1 cellular context compared by ENCODE assay signal in the genomic region with DNA sequence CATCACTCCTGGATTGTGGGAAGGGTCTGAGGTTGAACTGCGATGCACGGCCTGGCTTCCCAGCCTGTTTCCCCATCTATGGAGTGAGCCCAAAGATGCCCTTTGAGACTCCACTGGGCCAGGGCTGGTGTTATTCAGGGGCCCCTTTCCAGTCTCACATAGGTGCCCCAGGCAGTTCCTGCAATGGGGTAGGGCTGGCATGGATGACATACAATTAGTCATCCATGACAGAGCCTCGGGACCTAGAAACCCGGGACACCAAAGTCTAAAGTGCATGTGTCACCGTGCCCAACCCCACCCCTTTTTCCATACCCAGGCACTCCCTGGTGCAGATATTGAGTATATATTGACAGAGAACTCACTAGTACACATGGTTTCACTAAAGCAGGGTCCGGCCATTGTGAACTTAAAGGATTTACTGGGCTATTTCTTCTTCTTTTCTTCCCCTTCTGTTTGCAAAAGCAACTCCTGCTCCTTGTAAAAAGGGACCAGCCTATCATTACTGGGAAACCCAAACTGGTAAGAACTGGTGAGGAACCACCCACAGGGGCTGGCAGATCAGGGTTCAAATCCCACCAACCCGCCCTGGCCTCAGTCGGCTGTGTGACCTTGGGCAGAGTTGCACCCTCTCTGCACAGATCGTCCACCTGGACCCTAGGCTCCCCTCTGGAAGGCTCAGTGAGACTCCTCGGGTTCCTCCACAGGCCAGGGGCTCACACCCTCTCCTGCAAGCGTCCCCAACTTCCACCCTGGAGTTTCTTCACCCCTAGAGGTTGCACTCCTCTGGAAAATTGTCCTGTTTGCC.
TF ChIP-seq lines count a peak whose summit lies in the region.

No MANE protein-coding gene starts in this region.

TF ChIP-seq in HepG2, 621 proteins besides CTCF, POLR2A, EP300 and RAD21 (continued from another document and continues in another):
- TF ChIP-seq, protein P1, sequence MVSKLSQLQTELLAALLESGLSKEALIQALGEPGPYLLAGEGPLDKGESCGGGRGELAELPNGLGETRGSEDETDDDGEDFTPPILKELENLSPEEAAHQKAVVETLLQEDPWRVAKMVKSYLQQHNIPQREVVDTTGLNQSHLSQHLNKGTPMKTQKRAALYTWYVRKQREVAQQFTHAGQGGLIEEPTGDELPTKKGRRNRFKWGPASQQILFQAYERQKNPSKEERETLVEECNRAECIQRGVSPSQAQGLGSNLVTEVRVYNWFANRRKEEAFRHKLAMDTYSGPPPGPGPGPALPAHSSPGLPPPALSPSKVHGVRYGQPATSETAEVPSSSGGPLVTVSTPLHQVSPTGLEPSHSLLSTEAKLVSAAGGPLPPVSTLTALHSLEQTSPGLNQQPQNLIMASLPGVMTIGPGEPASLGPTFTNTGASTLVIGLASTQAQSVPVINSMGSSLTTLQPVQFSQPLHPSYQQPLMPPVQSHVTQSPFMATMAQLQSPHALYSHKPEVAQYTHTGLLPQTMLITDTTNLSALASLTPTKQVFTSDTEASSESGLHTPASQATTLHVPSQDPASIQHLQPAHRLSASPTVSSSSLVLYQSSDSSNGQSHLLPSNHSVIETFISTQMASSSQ (IDR thresholded peaks at IDR 0.05; ENCODE audit: low read depth) = no peak
- TF ChIP-seq, protein P1 (CRISPR knock-in tag; IDR thresholded peaks at IDR 0.05; ENCODE audit: borderline replicate concordance) = peak; percentile 40; the same call in 1 of the 2 replicates
- TF ChIP-seq ZNF350 (CRISPR knock-in tag; IDR thresholded peaks at IDR 0.05; ENCODE audit: borderline replicate concordance, low read depth) (peak; percentile 13; the same call in 1 of the 2 replicates), SPEN (CRISPR knock-in tag; IDR thresholded peaks at IDR 0.05; ENCODE audit: low read depth) (peak; percentile 56), ARID2 (CRISPR knock-in tag; IDR thresholded peaks at IDR 0.05; ENCODE audit: borderline replicate concordance) (no peak), ZNF44 (CRISPR knock-in tag; IDR thresholded peaks at IDR 0.05) (no peak), ZNF34 (CRISPR knock-in tag; IDR thresholded peaks at IDR 0.05; ENCODE audit: borderline replicate concordance) (0 out of 2 replicates have a peak, but pooled peaks have one; percentile 37), RXRA (CRISPR knock-in tag; IDR thresholded peaks at IDR 0.05) (peak; percentile 19; the same call in 1 of the 2 replicates), ZNF430 (CRISPR knock-in tag; IDR thresholded peaks at IDR 0.05) (0 out of 2 replicates have a peak, but pooled peaks have one; percentile 35), EHMT2 (IDR thresholded peaks at IDR 0.05; ENCODE audit: borderline replicate concordance, low read depth, low read length) (no peak), SOX13 (IDR thresholded peaks at IDR 0.05) (no peak; the same call in 1 of the 2 replicates), SOX13 (CRISPR knock-in tag; conservative IDR thresholded peaks at IDR 0.05 in 1 of 2, IDR thresholded peaks at IDR 0.05 in 1 of 2) (peak in 1 of 2 experiments; percentile 51; a peak in 2 of 4 replicates), ZMYM3 (CRISPR knock-in tag; IDR thresholded peaks at IDR 0.05) (peak; percentile 51), HOXA5 (CRISPR knock-in tag; IDR thresholded peaks at IDR 0.05) (peak; percentile 83; the same call in 1 of the 2 replicates), RCOR2 (CRISPR knock-in tag; IDR thresholded peaks at IDR 0.05) (no peak), MEIS2 (CRISPR knock-in tag; IDR thresholded peaks at IDR 0.05) (peak; percentile 88), PHF20 (CRISPR knock-in tag; IDR thresholded peaks at IDR 0.05) (no peak), THYN1 (CRISPR knock-in tag; IDR thresholded peaks at IDR 0.05; ENCODE audit: borderline replicate concordance, low read depth) (no peak), SRSF1 (optimal IDR thresholded peaks at IDR 0.05; ENCODE audit: low read depth, low read length) (no peak), ZNF563 (CRISPR knock-in tag; IDR thresholded peaks at IDR 0.05) (no peak), ZNF891 (CRISPR knock-in tag; IDR thresholded peaks at IDR 0.05) (no peak), RORA (CRISPR knock-in tag; IDR thresholded peaks at IDR 0.05) (no peak), ZNF280B (CRISPR knock-in tag; IDR thresholded peaks at IDR 0.05; ENCODE audit: borderline replicate concordance) (no peak), NRL (CRISPR knock-in tag; IDR thresholded peaks at IDR 0.05; ENCODE audit: borderline replicate concordance) (no peak), RELA (CRISPR knock-in tag; IDR thresholded peaks at IDR 0.05) (no peak), NR2F6 (IDR thresholded peaks at IDR 0.05) (0 out of 2 replicates have a peak, but pooled peaks have one; percentile 17), NR2F6 (CRISPR knock-in tag; IDR thresholded peaks at IDR 0.05) (peak; percentile 36), NCOR1 (IDR thresholded peaks at IDR 0.05; ENCODE audit: borderline replicate concordance, low read length) (peak; percentile 76; the same call in 1 of the 2 replicates), PAX8 (CRISPR knock-in tag; IDR thresholded peaks at IDR 0.05; ENCODE audit: borderline replicate concordance) (no peak), ZBTB7B (CRISPR knock-in tag; IDR thresholded peaks at IDR 0.05) (0 out of 2 replicates have a peak, but pooled peaks have one; percentile 31), SOX5 (CRISPR knock-in tag; IDR thresholded peaks at IDR 0.05; ENCODE audit: borderline replicate concordance) (no peak; the same call in 1 of the 2 replicates), ZNF550 (CRISPR knock-in tag; IDR thresholded peaks at IDR 0.05; ENCODE audit: borderline replicate concordance) (no peak)
- TF ChIP-seq, protein P2, sequence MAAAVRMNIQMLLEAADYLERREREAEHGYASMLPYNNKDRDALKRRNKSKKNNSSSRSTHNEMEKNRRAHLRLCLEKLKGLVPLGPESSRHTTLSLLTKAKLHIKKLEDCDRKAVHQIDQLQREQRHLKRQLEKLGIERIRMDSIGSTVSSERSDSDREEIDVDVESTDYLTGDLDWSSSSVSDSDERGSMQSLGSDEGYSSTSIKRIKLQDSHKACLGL (CRISPR knock-in tag; IDR thresholded peaks at IDR 0.05) = no peak
- TF ChIP-seq, protein P3, sequence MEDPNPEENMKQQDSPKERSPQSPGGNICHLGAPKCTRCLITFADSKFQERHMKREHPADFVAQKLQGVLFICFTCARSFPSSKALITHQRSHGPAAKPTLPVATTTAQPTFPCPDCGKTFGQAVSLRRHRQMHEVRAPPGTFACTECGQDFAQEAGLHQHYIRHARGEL (CRISPR knock-in tag; IDR thresholded peaks at IDR 0.05) = no peak
- TF ChIP-seq, protein P4, sequence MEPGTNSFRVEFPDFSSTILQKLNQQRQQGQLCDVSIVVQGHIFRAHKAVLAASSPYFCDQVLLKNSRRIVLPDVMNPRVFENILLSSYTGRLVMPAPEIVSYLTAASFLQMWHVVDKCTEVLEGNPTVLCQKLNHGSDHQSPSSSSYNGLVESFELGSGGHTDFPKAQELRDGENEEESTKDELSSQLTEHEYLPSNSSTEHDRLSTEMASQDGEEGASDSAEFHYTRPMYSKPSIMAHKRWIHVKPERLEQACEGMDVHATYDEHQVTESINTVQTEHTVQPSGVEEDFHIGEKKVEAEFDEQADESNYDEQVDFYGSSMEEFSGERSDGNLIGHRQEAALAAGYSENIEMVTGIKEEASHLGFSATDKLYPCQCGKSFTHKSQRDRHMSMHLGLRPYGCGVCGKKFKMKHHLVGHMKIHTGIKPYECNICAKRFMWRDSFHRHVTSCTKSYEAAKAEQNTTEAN (CRISPR knock-in tag; conservative IDR thresholded peaks at IDR 0.05) = peak; percentile 87
- TF ChIP-seq, protein P5, sequence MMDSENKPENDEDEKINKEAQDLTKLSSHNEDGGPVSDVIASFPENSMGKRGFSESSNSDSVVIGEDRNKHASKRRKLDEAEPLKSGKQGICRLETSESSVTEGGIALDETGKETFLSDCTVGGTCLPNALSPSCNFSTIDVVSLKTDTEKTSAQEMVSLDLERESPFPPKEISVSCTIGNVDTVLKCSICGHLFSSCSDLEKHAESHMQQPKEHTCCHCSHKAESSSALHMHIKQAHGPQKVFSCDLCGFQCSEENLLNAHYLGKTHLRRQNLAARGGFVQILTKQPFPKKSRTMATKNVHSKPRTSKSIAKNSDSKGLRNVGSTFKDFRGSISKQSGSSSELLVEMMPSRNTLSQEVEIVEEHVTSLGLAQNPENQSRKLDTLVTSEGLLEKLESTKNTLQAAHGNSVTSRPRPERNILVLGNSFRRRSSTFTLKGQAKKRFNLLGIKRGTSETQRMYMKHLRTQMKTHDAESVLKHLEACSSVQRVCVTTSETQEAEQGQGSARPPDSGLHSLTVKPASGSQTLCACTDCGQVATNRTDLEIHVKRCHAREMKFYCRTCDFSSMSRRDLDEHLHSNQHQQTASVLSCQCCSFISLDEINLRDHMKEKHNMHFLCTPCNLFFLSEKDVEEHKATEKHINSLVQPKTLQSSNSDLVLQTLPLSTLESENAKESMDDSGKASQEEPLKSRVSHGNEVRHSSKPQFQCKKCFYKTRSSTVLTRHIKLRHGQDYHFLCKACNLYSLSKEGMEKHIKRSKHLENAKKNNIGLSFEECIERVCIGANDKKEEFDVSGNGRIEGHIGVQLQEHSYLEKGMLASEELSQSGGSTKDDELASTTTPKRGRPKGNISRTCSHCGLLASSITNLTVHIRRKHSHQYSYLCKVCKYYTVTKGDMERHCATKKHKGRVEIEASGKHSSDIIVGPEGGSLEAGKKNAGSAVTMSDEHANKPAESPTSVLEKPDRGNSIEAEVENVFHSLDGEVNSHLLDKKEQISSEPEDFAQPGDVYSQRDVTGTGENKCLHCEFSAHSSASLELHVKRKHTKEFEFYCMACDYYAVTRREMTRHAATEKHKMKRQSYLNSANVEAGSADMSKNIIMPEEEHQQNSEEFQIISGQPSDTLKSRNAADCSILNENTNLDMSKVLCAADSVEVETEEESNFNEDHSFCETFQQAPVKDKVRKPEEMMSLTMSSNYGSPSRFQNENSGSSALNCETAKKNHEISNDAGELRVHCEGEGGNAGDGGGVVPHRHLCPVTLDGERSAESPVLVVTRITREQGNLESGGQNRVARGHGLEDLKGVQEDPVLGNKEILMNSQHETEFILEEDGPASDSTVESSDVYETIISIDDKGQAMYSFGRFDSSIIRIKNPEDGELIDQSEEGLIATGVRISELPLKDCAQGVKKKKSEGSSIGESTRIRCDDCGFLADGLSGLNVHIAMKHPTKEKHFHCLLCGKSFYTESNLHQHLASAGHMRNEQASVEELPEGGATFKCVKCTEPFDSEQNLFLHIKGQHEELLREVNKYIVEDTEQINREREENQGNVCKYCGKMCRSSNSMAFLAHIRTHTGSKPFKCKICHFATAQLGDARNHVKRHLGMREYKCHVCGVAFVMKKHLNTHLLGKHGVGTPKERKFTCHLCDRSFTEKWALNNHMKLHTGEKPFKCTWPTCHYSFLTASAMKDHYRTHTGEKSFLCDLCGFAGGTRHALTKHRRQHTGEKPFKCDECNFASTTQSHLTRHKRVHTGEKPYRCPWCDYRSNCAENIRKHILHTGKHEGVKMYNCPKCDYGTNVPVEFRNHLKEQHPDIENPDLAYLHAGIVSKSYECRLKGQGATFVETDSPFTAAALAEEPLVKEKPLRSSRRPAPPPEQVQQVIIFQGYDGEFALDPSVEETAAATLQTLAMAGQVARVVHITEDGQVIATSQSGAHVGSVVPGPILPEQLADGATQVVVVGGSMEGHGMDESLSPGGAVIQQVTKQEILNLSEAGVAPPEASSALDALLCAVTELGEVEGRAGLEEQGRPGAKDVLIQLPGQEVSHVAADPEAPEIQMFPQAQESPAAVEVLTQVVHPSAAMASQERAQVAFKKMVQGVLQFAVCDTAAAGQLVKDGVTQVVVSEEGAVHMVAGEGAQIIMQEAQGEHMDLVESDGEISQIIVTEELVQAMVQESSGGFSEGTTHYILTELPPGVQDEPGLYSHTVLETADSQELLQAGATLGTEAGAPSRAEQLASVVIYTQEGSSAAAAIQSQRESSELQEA (CRISPR knock-in tag; IDR thresholded peaks at IDR 0.05; ENCODE audit: not compliant biosample characterization) = no peak
- TF ChIP-seq, protein P6, sequence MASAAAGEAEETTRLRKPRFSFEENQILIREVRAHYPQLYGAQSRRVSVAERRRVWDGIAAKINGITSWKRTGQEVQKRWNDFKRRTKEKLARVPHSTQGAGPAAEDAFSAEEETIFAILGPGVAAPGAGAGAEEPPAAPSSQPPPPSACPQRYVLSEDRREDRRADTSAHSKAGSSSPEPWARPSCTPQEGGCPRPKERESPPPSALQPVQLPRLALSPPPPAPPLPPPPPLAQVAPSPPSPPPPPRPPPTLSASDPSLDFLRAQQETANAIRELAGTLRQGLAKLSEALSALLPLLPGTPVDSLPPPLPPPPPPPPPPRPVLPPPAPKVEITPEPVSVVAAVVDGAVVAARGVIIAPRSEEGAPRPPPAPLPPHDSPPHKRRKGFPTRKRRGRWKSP (CRISPR knock-in tag; IDR thresholded peaks at IDR 0.05) = 0 out of 2 replicates have a peak, but pooled peaks have one; percentile 20
- TF ChIP-seq, protein P7, sequence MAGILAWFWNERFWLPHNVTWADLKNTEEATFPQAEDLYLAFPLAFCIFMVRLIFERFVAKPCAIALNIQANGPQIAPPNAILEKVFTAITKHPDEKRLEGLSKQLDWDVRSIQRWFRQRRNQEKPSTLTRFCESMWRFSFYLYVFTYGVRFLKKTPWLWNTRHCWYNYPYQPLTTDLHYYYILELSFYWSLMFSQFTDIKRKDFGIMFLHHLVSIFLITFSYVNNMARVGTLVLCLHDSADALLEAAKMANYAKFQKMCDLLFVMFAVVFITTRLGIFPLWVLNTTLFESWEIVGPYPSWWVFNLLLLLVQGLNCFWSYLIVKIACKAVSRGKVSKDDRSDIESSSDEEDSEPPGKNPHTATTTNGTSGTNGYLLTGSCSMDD (CRISPR knock-in tag; IDR thresholded peaks at IDR 0.05) = no peak
